ENCODE assay signal across 24 cellular contexts in genomic region chr12:76035045-76035444, GRCh38. TPM values are rescaled to one million over a fixed set of nuclear protein-coding genes. Genes with fewer than 3 reads are reported as not detected.
A peak's percentile ranks its signal among the peaks of the same experiment; 100 is the strongest.
DNase-seq lines count a peak whose midpoint lies in the region; ATAC-seq and TF ChIP-seq lines count a peak whose summit lies in the region.
"Had no signal": no experiment of that assay in that cellular context is flagged by ENCODE, and none has a peak within 500 bp of the region (broad histone marks: within the 10 kb centered on the region; RNA-seq: fewer than 3 reads in every experiment).

No MANE protein-coding gene starts in this region.

- H3K4me1 ChIP-seq in CD4-positive, alpha-beta memory T cell (ENCODE audit: insufficient read depth, low read length): peaks cover 10% of the 10 kb centered on the region
- H3K4me1 ChIP-seq in RWPE2 (ENCODE audit: insufficient read depth, poor library complexity, severe bottlenecking) (peaks cover 5% of the 10 kb centered on the region), Caco-2 (peaks cover 38% of the 10 kb centered on the region)

- no peak overlapping the region for H3K4me3 Mint-ChIP-seq in CD4-positive, alpha-beta memory T cell
- no peak overlapping the region for H3K4me3 Mint-ChIP-seq in immature natural killer cell
- H3K4me3 Mint-ChIP-seq in Caco-2 (ENCODE audit: unreplicated experiment): no peak overlapping the region
- H3K4me3 Mint-ChIP-seq: stimulated activated naive B cell treated with anti-CD40 and anti-IgM and Interleukin-4, amounts not matched to agents 10 μg/mL and 1 μg/mL and 100 μg/mL, for 72 hours had no signal

- CTCF ChIA-PET in CD4-positive, alpha-beta memory T cell (lab: Charles Lee; ENCODE audit: partially characterized antibody): interaction anchor here (1.0 to 12.4 kb wide), 4 partner anchors 457 to 552 kb away, joined by 3 to 173 read pairs (median 3); no protein-coding TSS in a partner anchor
- CTCF ChIA-PET in Caco-2 (lab: Charles Lee): no interaction called here

- H3K27ac ChIP-seq in 22Rv1 (peak overlapping the region; percentile 9; the same call in 1 of the 2 replicates), RWPE2 (ENCODE audit: poor library complexity, severe bottlenecking) (peak overlapping the region; percentile 87)
- no peak overlapping the region for H3K27ac ChIP-seq in CD4-positive, alpha-beta memory T cell (ENCODE audit: low read depth, low read length)
- H3K27ac ChIP-seq: dorsolateral prefrontal cortex, left lung, neutrophil, thoracic aorta had no signal

- no peak overlapping the region for H3K4me3 ChIP-seq in CD4-positive, alpha-beta memory T cell (ENCODE audit: low read length in 2 of 2)
- no peak overlapping the region for H3K4me3 ChIP-seq in RWPE2 (ENCODE audit: severe bottlenecking)
- H3K4me3 ChIP-seq in Caco-2 (ENCODE audit: low read depth, low read length): no peak overlapping the region
- H3K4me3 ChIP-seq: dorsolateral prefrontal cortex, left lung, thoracic aorta had no signal

- POLR2A ChIA-PET in CD4-positive, alpha-beta memory T cell (lab: Charles Lee; ENCODE audit: partially characterized antibody): interaction anchor here (0.6 to 0.7 kb wide), 2 partner anchors 15 to 527 kb away, joined by 3 to 4 read pairs; no protein-coding TSS in a partner anchor
- POLR2A ChIA-PET in Caco-2 (lab: Charles Lee): interaction anchor here (0.5 kb wide), 1 partner anchor 369 kb away, joined by 3 read pairs; no protein-coding TSS in a partner anchor

- ATAC-seq in RWPE2 (ENCODE audit: low read depth): no peak
- ATAC-seq: left lung; stimulated activated naive B cell treated with anti-CD40 and anti-IgM and Interleukin-4, amounts not matched to agents 10 μg/mL and 1 μg/mL and 100 μg/mL, for 72 hours had no signal

- H3K9me3 Mint-ChIP-seq in CD4-positive, alpha-beta memory T cell: peaks cover 0 to 2% (median 0%) of the 10 kb centered on the region in 8 donors
- H3K9me3 Mint-ChIP-seq in immature natural killer cell: no peaks in the 10 kb centered on the region
- no peaks in the 10 kb centered on the region for H3K9me3 Mint-ChIP-seq in Caco-2 (ENCODE audit: unreplicated experiment)
- H3K9me3 Mint-ChIP-seq: CD4-positive, alpha-beta T cell; stimulated activated naive B cell treated with anti-CD40 and anti-IgM and Interleukin-4, amounts not matched to agents 10 μg/mL and 1 μg/mL and 100 μg/mL, for 72 hours had no signal

- H3K27ac Mint-ChIP-seq in CD4-positive, alpha-beta memory T cell: peak overlapping the region in 4 of 7 donors; percentile 4 to 56 (median 18)
- peak overlapping the region in 4 of 6 donors; percentile 6 to 14 (median 10) for H3K27ac Mint-ChIP-seq in immature natural killer cell
- no peak overlapping the region for H3K27ac Mint-ChIP-seq in Caco-2 (ENCODE audit: unreplicated experiment)
- H3K27ac Mint-ChIP-seq: stimulated activated naive B cell treated with anti-CD40 and anti-IgM and Interleukin-4, amounts not matched to agents 10 μg/mL and 1 μg/mL and 100 μg/mL, for 72 hours had no signal

- peaks cover 14 to 35% (median 26%) of the 10 kb centered on the region in 4 donors for H3K4me1 Mint-ChIP-seq in CD4-positive, alpha-beta memory T cell
- H3K4me1 Mint-ChIP-seq in immature natural killer cell: peaks cover 21 to 31% of the 10 kb centered on the region in 2 donors
- peaks cover 42% of the 10 kb centered on the region for H3K4me1 Mint-ChIP-seq in Caco-2 (ENCODE audit: low read depth, unreplicated experiment)

- no TSS peak for BruUV-seq in Caco-2 (replicated peaks; lab: Mats Ljungman, UMichigan)

- no peak for TF ChIP-seq CTCF in 22Rv1 (IDR thresholded peaks at IDR 0.05)
- no peak for TF ChIP-seq CTCF in RWPE2 (IDR thresholded peaks at IDR 0.05; ENCODE audit: poor library complexity, severe bottlenecking)
- TF ChIP-seq CTCF in Caco-2 (IDR thresholded peaks at IDR 0.05; ENCODE audit: insufficient read depth in 1 of 2, low read depth in 1 of 2, low read length in 1 of 2, severe bottlenecking in 1 of 2, unreplicated experiment in 1 of 2): no peak

- H3K36me3 ChIP-seq in CD4-positive, alpha-beta memory T cell (ENCODE audit: insufficient read depth, low read length): no peaks in the 10 kb centered on the region
- H3K36me3 ChIP-seq in RWPE2 (ENCODE audit: low read depth): peaks cover 9% of the 10 kb centered on the region
- H3K36me3 ChIP-seq in Caco-2 (ENCODE audit: control insufficient read depth, insufficient read depth, low read length): no peaks in the 10 kb centered on the region
- H3K36me3 ChIP-seq: left lung, neutrophil, thoracic aorta had no signal

- no peaks in the 10 kb centered on the region for H3K9me3 ChIP-seq in CD4-positive, alpha-beta memory T cell (ENCODE audit: control insufficient read depth in 1 of 2, low read length in 2 of 2)
- no peaks in the 10 kb centered on the region for H3K9me3 ChIP-seq in RWPE2 (ENCODE audit: severe bottlenecking)
- no peaks in the 10 kb centered on the region for H3K9me3 ChIP-seq in Caco-2
- H3K9me3 ChIP-seq: left lung, neutrophil, thoracic aorta had no signal

- H3K36me3 Mint-ChIP-seq in CD4-positive, alpha-beta memory T cell: peaks cover 0 to 7% of the 10 kb centered on the region in 2 donors
- H3K36me3 Mint-ChIP-seq in immature natural killer cell: no peaks in the 10 kb centered on the region
- H3K36me3 Mint-ChIP-seq in Caco-2 (ENCODE audit: insufficient read depth, unreplicated experiment): peaks cover 55% of the 10 kb centered on the region

- intact Hi-C loops in CD4-positive, alpha-beta memory T cell (cut with micrococcal nuclease): loop anchor here (5.0 kb wide), 1 partner anchor 422 kb away; no protein-coding TSS in a partner anchor
- intact Hi-C loops in Caco-2 (cut with micrococcal nuclease; ENCODE audit: unreplicated experiment): loop anchor here (5.0 kb wide), 1 partner anchor 312 kb away; the partner anchor contains the start of gene BBS10

- H3K27me3 Mint-ChIP-seq in CD4-positive, alpha-beta memory T cell: no peaks in the 10 kb centered on the region
- peaks cover 14 to 20% (median 16%) of the 10 kb centered on the region in 3 donors for H3K27me3 Mint-ChIP-seq in immature natural killer cell (ENCODE audit: low read depth in 3 of 3)
- H3K27me3 Mint-ChIP-seq in Caco-2 (ENCODE audit: insufficient read depth, unreplicated experiment): no peaks in the 10 kb centered on the region
- H3K27me3 Mint-ChIP-seq: CD4-positive, alpha-beta T cell had no signal

- no peaks in the 10 kb centered on the region for H3K27me3 ChIP-seq in CD4-positive, alpha-beta memory T cell (ENCODE audit: insufficient read depth, low read length)
- H3K27me3 ChIP-seq in RWPE2 (ENCODE audit: insufficient read depth, poor library complexity, severe bottlenecking) (no peaks in the 10 kb centered on the region), Caco-2 (replicated peaks; ENCODE audit: control insufficient read depth, insufficient read depth, low read length) (no peaks in the 10 kb centered on the region)
- H3K27me3 ChIP-seq: dorsolateral prefrontal cortex had no signal

- DNase-seq in CD4-positive, alpha-beta memory T cell: no peak
- DNase-seq in RWPE2 (ENCODE audit: low spot score) (no peak), immature natural killer cell (no peak), SK-N-DZ (ENCODE audit: low spot score) (no peak), Caco-2 (no peak), GOT3 (lab: John Stamatoyannopoulos, UW) (no peak)
- DNase-seq: activated naive CD4-positive, alpha-beta T cell; aorta; CD4-positive, alpha-beta T cell; central memory CD4-positive, alpha-beta T cell; dorsolateral prefrontal cortex; foreskin fibroblast; GDM1; KBM-7; left lung; NCI-H1436 treated with DMSO at 0.1 percent for 48 hours; NCI-H526; small intestine; stimulated activated CD4-positive, alpha-beta T cell treated with anti-CD3 and anti-CD28 coated beads, Interleukin-2, amount 100 ng/mL, for 48 hours; stimulated activated naive B cell treated with anti-CD40 and anti-IgM and Interleukin-4, amounts not matched to agents 10 μg/mL and 1 μg/mL and 100 μg/mL, for 72 hours; T-helper 2 cell had no signal

RNA-seq across cellular contexts. Expression of gene PHLDA1, which starts 3.5 kb away (rescaled TPM):
- 1 to 10 TPM; 8.2 to 8.5 TPM for total RNA-seq in CD4-positive, alpha-beta memory T cell
- polyA plus RNA-seq in CD4-positive, alpha-beta memory T cell: 1 to 10 TPM; 1.3 to 2.3 TPM
- polyA plus RNA-seq in immature natural killer cell: 1 to 10 TPM in 1 of 3 donors, under 1 TPM in 2; 0.59 to 1.4 (median 0.92) TPM
- 4.6 and 5.2 TPM in 2 replicates for polyA plus RNA-seq in SK-N-DZ (2014; cell fraction: cytosol; rRNA removed)
- polyA plus RNA-seq in SK-N-DZ (2014; cell fraction: nucleus; rRNA removed): 2.8 and 3.1 TPM in 2 replicates
- total RNA-seq in Caco-2 (2022): 46.2 and 47.2 TPM in 2 replicates

RNA-seq across cellular contexts. Expression of gene NAP1L1, which starts 49.4 kb away (rescaled TPM):
- total RNA-seq in CD4-positive, alpha-beta memory T cell: 100 to 1,000 TPM; 673 to 718 TPM
- polyA plus RNA-seq in CD4-positive, alpha-beta memory T cell: 100 to 1,000 TPM; 156 to 203 TPM
- 100 to 1,000 TPM in 1 of 3 donors, 10 to 100 TPM in 2; 66.9 to 108 (median 90.2) TPM for polyA plus RNA-seq in immature natural killer cell
- polyA plus RNA-seq in SK-N-DZ (2014; cell fraction: cytosol; rRNA removed): 466 and 569 TPM in 2 replicates
- polyA plus RNA-seq in SK-N-DZ (2014; cell fraction: nucleus; rRNA removed): 390 and 521 TPM in 2 replicates
- 696 and 711 TPM in 2 replicates for total RNA-seq in Caco-2 (2022)
